In the genomic region with DNA sequence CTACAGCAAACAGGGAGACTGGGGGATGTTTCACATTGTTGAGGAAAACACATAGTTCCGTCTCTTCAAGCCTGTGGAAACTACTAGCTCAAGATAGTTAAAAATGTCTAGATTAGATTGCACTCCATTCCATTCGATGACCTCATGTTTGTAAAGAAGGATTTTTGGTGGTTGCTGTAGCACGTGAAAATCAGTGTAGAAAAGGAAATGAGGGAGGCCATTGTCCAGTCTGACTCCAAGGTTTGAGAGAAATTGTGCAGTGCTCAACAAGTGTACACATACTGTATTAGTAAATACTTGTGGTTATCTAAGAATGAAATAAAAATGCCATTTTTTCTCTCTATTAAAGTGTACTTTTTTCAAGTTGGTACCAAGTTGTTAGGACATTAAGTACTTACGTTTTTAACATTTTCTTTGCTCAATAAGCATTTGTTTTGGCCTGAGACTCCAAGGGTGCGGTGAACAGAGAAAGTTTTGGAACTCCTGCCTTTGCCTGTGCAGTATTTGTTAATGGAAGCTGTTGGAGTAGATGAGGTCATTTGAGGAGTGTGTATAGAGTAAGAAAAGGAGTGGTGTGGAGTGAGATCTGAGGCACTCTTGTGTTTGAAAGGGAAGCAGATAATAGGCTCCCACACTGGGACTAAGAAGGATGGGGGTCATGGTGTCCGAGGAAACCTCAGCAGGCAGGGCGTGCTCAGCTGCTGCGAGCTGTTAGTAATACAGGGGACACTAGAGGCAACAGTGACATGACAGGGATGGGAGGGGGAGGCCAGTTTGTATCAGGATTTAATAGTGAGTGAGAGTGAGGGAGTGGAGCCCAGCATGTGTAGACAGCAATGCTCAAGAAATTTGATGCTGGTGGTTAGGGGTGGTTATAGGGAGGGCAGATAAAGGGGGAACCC, we compare ENCODE assay signal across 17 cellular contexts. TPM values are rescaled to one million over a fixed set of nuclear protein-coding genes. Genes with fewer than 3 reads are reported as not detected.
DNase-seq lines count a peak whose midpoint lies in the region; ATAC-seq and TF ChIP-seq lines count a peak whose summit lies in the region.
"Had no signal": no experiment of that assay in that cellular context is flagged by ENCODE, and none has a peak within 500 bp of the region (broad histone marks: within the 10 kb centered on the region; RNA-seq: fewer than 3 reads in every experiment).

No MANE protein-coding gene starts in this region.

- intact Hi-C loops in right cardiac atrium (cut with DNase I): no loop called here

- H3K4me1 ChIP-seq in right cardiac atrium (ENCODE audit: control insufficient read depth, insufficient read depth, low read length) (peaks cover 9% of the 10 kb centered on the region), thoracic aorta (ENCODE audit: control insufficient read depth in 1 of 2, low read depth in 2 of 2) (peaks cover 20 to 39% of the 10 kb centered on the region in 2 donors)

- no peak overlapping the region for H3K27ac ChIP-seq in right cardiac atrium (ENCODE audit: low read length)
- H3K27ac ChIP-seq in thoracic aorta: peak overlapping the region; percentile 24 to 77

- ATAC-seq in right cardiac atrium: peak in 1 of 2 donors; percentile 49
- ATAC-seq in thoracic aorta (ENCODE audit: insufficient number of reproducible peaks, low FRiP score, low read depth): peak; percentile 55
- no peak for ATAC-seq in GM18873 (IDR thresholded peaks at IDR 0.05; ENCODE audit: low FRiP score, unreplicated experiment)
- ATAC-seq: natural killer cell treated with Interleukin-12 subunit alpha and Interleukin-12 subunit beta and Interleukin-15 and Interleukin-18, amount 100 ng/mL, for 72 hours; stimulated activated memory B cell treated with anti-CD40 and anti-IgM and Interleukin-4, amounts not matched to agents 10 μg/mL and 1 μg/mL and 100 μg/mL, for 72 hours; T-cell had no signal

- H3K9me3 ChIP-seq in right cardiac atrium (ENCODE audit: control insufficient read depth, low read length) (no peaks in the 10 kb centered on the region), thoracic aorta (no peaks in the 10 kb centered on the region)

- 45% methylated on average over 8 of the region's 8 CpGs for WGBS in right cardiac atrium

- TF ChIP-seq CTCF in thoracic aorta (IDR thresholded peaks at IDR 0.05): no peak

- no peak overlapping the region for H3K4me3 ChIP-seq in right cardiac atrium (ENCODE audit: low read length)
- peak overlapping the region; percentile 10 for H3K4me3 ChIP-seq in thoracic aorta

- peak; percentile 14 for DNase-seq in NCI-H146 (lab: John Stamatoyannopoulos, UW)
- no peak for DNase-seq in NCI-H146 treated with DMSO at 0.1 percent for 48 hours (lab: John Stamatoyannopoulos, UW; ENCODE audit: unreplicated experiment)
- DNase-seq in astrocyte of the hippocampus (ENCODE audit: low read depth, low spot score): peak; percentile 78
- DNase-seq in right cardiac atrium: peak in 2 of 3 donors; percentile 34 to 46
- no peak for DNase-seq in thoracic aorta (ENCODE audit: low spot score)
- DNase-seq in SHP77 treated with DMSO at 0.1 percent for 48 hours (lab: John Stamatoyannopoulos, UW): no peak
- DNase-seq in NOMO-1 treated with dmso at 0.1 percent for 144 hours (lab: John Stamatoyannopoulos, UW; ENCODE audit: unreplicated experiment): no peak
- DNase-seq: 8988T; activated CD4-positive, alpha-beta T cell treated with anti-CD3 and anti-CD28 coated beads, Interleukin-2, amount 10 ng/mL, durations not matched to agents 7 days and 5 days; activated gamma-delta T cell; dorsolateral prefrontal cortex; NCI-H1105 treated with DMSO at 0.1 percent for 48 hours; NK-92 treated with Interleukin-12 subunit alpha and Interleukin-12 subunit beta, amount 100 ng/mL, for 24 hours; T-cell had no signal

- H3K36me3 ChIP-seq in thoracic aorta: no peaks in the 10 kb centered on the region

- H3K27me3 ChIP-seq in right cardiac atrium (ENCODE audit: control insufficient read depth, insufficient read depth) (no peaks in the 10 kb centered on the region), thoracic aorta (replicated peaks; ENCODE audit: insufficient read depth) (no peaks in the 10 kb centered on the region)
- H3K27me3 ChIP-seq: dorsolateral prefrontal cortex had no signal

RNA-seq across cellular contexts. Expression of a gene that starts 4.4 kb away (rescaled TPM):
- total RNA-seq in right cardiac atrium (10 to 100 TPM; 12.7 to 16.0 (median 14.4) TPM), thoracic aorta (10 to 100 TPM; 16.4 to 20.0 TPM)
- polyA plus RNA-seq in right cardiac atrium: 5.9 TPM
- total RNA-seq: natural killer cell treated with Interleukin-12 subunit alpha and Interleukin-12 subunit beta and Interleukin-15 and Interleukin-18, amount 100 ng/mL, for 72 hours had no signal

Comparison
In these comparisons a context has a peak if more than half of its experiments do, and no peak if none do; other contexts are left out.
1. DNase-seq: peak in NCI-H146 (single experiment), astrocyte of the hippocampus (single experiment) and right cardiac atrium (2 of 3); none in NCI-H146 treated with DMSO at 0.1 percent for 48 hours (single experiment), thoracic aorta (single experiment), SHP77 treated with DMSO at 0.1 percent for 48 hours (single experiment) and NOMO-1 treated with dmso at 0.1 percent for 144 hours (single experiment).